ENCODE assay signal across 1 cellular context in the genomic region with DNA sequence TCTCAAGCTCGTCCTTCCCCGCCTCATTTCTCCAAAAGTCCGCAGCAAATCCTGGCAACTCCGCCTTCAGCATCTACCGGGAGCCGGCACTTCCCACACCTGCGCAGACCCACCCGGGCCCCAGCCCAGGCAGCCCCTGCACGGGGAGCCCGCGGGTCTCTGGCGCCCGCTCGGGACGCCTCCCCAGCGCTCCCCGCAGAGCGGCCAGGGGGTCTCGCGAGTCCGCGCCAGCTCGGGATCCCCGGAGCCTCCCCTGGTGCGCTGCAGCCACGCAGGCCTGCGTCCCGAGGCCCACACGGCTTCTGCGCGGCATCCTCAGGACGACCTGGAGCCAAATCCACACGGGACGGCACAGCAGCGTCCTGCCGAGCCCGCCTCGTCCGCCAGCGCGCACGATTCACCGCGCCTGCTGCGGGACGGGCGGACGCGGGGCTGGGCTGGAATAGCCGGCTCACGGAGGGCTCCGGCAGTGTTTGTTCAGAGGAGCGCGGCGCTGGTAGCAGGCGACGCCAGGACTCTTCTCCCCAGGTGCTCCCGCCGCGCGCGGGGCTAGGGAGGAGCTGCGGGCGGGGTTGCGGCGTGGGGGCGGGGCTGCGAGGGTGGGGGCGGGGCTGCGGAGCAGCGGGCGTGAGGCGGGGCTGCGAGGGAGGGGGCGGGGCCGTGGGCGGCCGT.
TF ChIP-seq lines count a peak whose summit lies in the region.

No MANE protein-coding gene starts in this region.

TF ChIP-seq in A549, 52 proteins besides CTCF, POLR2A, EP300 and RAD21 (continued from another document):
- TF ChIP-seq REST (IDR thresholded peaks at IDR 0.05) = peak; percentile 68
- TF ChIP-seq FOSL2 (IDR thresholded peaks at IDR 0.05) = no peak
- no peak for TF ChIP-seq FOSL2 (CRISPR knock-in tag; IDR thresholded peaks at IDR 0.05)
